39 cellular contexts compared by ENCODE assay signal in genomic region chr13:19596086-19596485, GRCh38. TPM values are rescaled to one million over a fixed set of nuclear protein-coding genes. Genes with fewer than 3 reads are reported as not detected.
"Had no signal": no experiment of that assay in that cellular context is flagged by ENCODE, and none has a peak within 500 bp of the region (broad histone marks: within the 10 kb centered on the region; RNA-seq: fewer than 3 reads in every experiment).

No MANE protein-coding gene starts in this region.

- H3K9me3 ChIP-seq: MG63 had no signal

- H3K27me3 ChIP-seq: MG63 had no signal

- DNase-seq: Karpas-422, Kasumi-1, MM.1S, MV-4-11, NCI-H1048, NCI-H1092, NCI-H1092 treated with DMSO at 0.1 percent for 48 hours, NCI-H1105, NCI-H1105 treated with DMSO at 0.1 percent for 48 hours, NCI-H1417, NCI-H1417 treated with DMSO at 0.1 percent for 48 hours, NCI-H1436, NCI-H1436 treated with DMSO at 0.1 percent for 48 hours, NCI-H146, NCI-H1694, NCI-H1694 treated with DMSO at 0.1 percent for 48 hours, NCI-H187, NCI-H187 treated with DMSO at 0.1 percent for 48 hours, NCI-H1930, NCI-H2029, NCI-H2029 treated with DMSO at 0.1 percent for 48 hours, NCI-H2081, NCI-H2081 treated with DMSO at 0.1 percent for 48 hours, NCI-H2107, NCI-H2171, NCI-H2171 treated with DMSO at 0.1 percent for 48 hours, NCI-H226, NCI-H345, NCI-H446, NCI-H446 treated with DMSO at 0.1 percent for 48 hours, NCI-H510A, NCI-H510A treated with DMSO at 0.1 percent for 48 hours, NCI-H524, NCI-H524 treated with DMSO at 0.1 percent for 48 hours had no signal

- H3K36me3 ChIP-seq: MG63 had no signal

- H3K4me3 ChIP-seq: MG63 had no signal

RNA-seq across cellular contexts. Expression of gene TPTE2, which starts 34.8 kb away (rescaled TPM):
- total RNA-seq: LHCN-M2, M059J, MCF 10A, NCI-H460 had no signal
